In the genomic region with DNA sequence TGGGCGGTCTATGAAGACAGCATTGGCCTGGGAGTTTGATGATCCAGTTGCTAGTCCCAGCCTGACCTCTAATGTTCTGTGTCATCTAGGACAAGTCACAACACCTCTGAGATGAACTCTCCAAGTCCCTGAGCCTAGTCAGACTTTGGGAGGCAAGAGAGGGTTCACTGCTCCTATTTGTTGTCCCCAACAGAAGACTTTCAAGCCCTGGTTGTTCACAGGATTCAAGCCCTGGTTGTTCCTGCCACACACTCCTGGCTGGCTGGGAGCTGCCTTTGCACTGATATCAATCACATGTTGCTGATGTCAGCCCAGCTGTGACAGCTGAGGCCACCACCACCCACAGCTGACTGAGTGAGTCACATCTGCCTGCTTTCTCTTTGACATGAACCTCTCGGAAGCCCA, we compare ENCODE assay signal across 8 cellular contexts.
DNase-seq lines count a peak whose midpoint lies in the region; ATAC-seq and TF ChIP-seq lines count a peak whose summit lies in the region.

No MANE protein-coding gene starts in this region.

- in situ Hi-C loops in KBM-7 (cut with MboI; ENCODE audit: low pct_unique_long_range_greater_than_20kb, low sequenced_read_pairs): no loop called here

- H3K4me3 ChIP-seq in CD4-positive, alpha-beta memory T cell (ENCODE audit: low read length in 2 of 2): no peak overlapping the region
- H3K4me3 ChIP-seq in esophagus (ENCODE audit: low read depth in 1 of 2, low read length in 2 of 2) (no peak overlapping the region), upper lobe of right lung (no peak overlapping the region)

- TF ChIP-seq CTCF in upper lobe of right lung (IDR thresholded peaks at IDR 0.05): no peak

- CTCF ChIA-PET in CD4-positive, alpha-beta memory T cell (lab: Charles Lee; ENCODE audit: partially characterized antibody): no interaction called here
- CTCF ChIA-PET in activated CD4-positive, alpha-beta memory T cell treated with anti-CD3 and anti-CD28 coated beads, Interleukin-2, amount 10 ng/mL, durations not matched to agents 7 days and 5 days (lab: Charles Lee): no interaction called here

- H3K36me3 Mint-ChIP-seq in CD4-positive, alpha-beta memory T cell: no peaks in the 10 kb centered on the region
- no peaks in the 10 kb centered on the region for H3K36me3 Mint-ChIP-seq in activated CD4-positive, alpha-beta memory T cell treated with anti-CD3 and anti-CD28 coated beads, Interleukin-2, amount 10 ng/mL, durations not matched to agents 7 days and 5 days (ENCODE audit: low read depth)

- H3K9me3 Mint-ChIP-seq in CD4-positive, alpha-beta memory T cell: peaks cover 0 to 3% (median 0%) of the 10 kb centered on the region in 8 donors
- no peaks in the 10 kb centered on the region for H3K9me3 Mint-ChIP-seq in activated CD4-positive, alpha-beta memory T cell treated with anti-CD3 and anti-CD28 coated beads, Interleukin-2, amount 10 ng/mL, durations not matched to agents 7 days and 5 days

- peak overlapping the region in 1 of 8 donors; percentile 7 for H3K4me3 Mint-ChIP-seq in CD4-positive, alpha-beta memory T cell
- H3K4me3 Mint-ChIP-seq in activated CD4-positive, alpha-beta memory T cell treated with anti-CD3 and anti-CD28 coated beads, Interleukin-2, amount 10 ng/mL, durations not matched to agents 7 days and 5 days: no peak overlapping the region

- H3K9me3 ChIP-seq in CD4-positive, alpha-beta memory T cell (ENCODE audit: control insufficient read depth in 1 of 2, low read length in 2 of 2): no peaks in the 10 kb centered on the region
- H3K9me3 ChIP-seq in esophagus (ENCODE audit: control insufficient read depth in 2 of 2, insufficient read depth in 1 of 2, low read depth in 1 of 2, low read length in 1 of 2) (no peaks in the 10 kb centered on the region), upper lobe of right lung (no peaks in the 10 kb centered on the region)

- H3K36me3 ChIP-seq in CD4-positive, alpha-beta memory T cell (ENCODE audit: insufficient read depth, low read length): no peaks in the 10 kb centered on the region
- H3K36me3 ChIP-seq in esophagus (ENCODE audit: control insufficient read depth in 2 of 2, insufficient read depth in 2 of 2, low read length in 1 of 2) (no peaks in the 10 kb centered on the region), upper lobe of right lung (no peaks in the 10 kb centered on the region)

- intact Hi-C loops in CD4-positive, alpha-beta memory T cell (cut with micrococcal nuclease): no loop called here
- intact Hi-C loops in posterior vena cava (cut with DNase I): no loop called here
- intact Hi-C loops in upper lobe of right lung (cut with DNase I): no loop called here

- ATAC-seq in GM19467 (IDR thresholded peaks at IDR 0.05; ENCODE audit: unreplicated experiment) (peak; percentile 87), HG03565 (IDR thresholded peaks at IDR 0.05; ENCODE audit: unreplicated experiment) (peak; percentile 99), upper lobe of right lung (peak; percentile 96)

- peaks cover 3 to 10% of the 10 kb centered on the region in 2 donors for H3K27me3 Mint-ChIP-seq in CD4-positive, alpha-beta memory T cell
- peaks cover 13% of the 10 kb centered on the region for H3K27me3 Mint-ChIP-seq in activated CD4-positive, alpha-beta memory T cell treated with anti-CD3 and anti-CD28 coated beads, Interleukin-2, amount 10 ng/mL, durations not matched to agents 7 days and 5 days

- H3K27me3 ChIP-seq in CD4-positive, alpha-beta memory T cell (ENCODE audit: insufficient read depth, low read length): no peaks in the 10 kb centered on the region
- no peaks in the 10 kb centered on the region for H3K27me3 ChIP-seq in esophagus (ENCODE audit: control insufficient read depth in 1 of 2, insufficient read depth in 2 of 2, low read length in 2 of 2)
- no peaks in the 10 kb centered on the region for H3K27me3 ChIP-seq in upper lobe of right lung

- H3K4me1 ChIP-seq in CD4-positive, alpha-beta memory T cell (ENCODE audit: insufficient read depth, low read length): peaks cover 3% of the 10 kb centered on the region
- peaks cover 0 to 7% of the 10 kb centered on the region in 2 donors for H3K4me1 ChIP-seq in esophagus (ENCODE audit: control insufficient read depth in 2 of 2, insufficient read depth in 2 of 2, low read length in 1 of 2)
- H3K4me1 ChIP-seq in upper lobe of right lung: peaks cover 19% of the 10 kb centered on the region

- no peak overlapping the region for H3K27ac ChIP-seq in CD4-positive, alpha-beta memory T cell (ENCODE audit: low read depth, low read length)
- peak overlapping the region; percentile 65 to 87 for H3K27ac ChIP-seq in esophagus (ENCODE audit: low read depth in 2 of 2, low read length in 1 of 2)
- H3K27ac ChIP-seq in upper lobe of right lung: peak overlapping the region; percentile 40

- H3K27ac Mint-ChIP-seq in CD4-positive, alpha-beta memory T cell: peak overlapping the region in 2 of 7 donors; percentile 43 to 72
- no peak overlapping the region for H3K27ac Mint-ChIP-seq in activated CD4-positive, alpha-beta memory T cell treated with anti-CD3 and anti-CD28 coated beads, Interleukin-2, amount 10 ng/mL, durations not matched to agents 7 days and 5 days

- DNase-seq in CD4-positive, alpha-beta memory T cell: peak in 4 of 5 donors; percentile 8 to 70 (median 14)
- peak; percentile 65 for DNase-seq in activated CD4-positive, alpha-beta memory T cell treated with anti-CD3 and anti-CD28 coated beads, Interleukin-2, amount 10 ng/mL, durations not matched to agents 7 days and 5 days
- DNase-seq in posterior vena cava (ENCODE audit: low spot score): peak; percentile 82
- peak; percentile 79 for DNase-seq in upper lobe of right lung
- no peak for DNase-seq in KBM-7

- 50 to 57% methylated on average over 2 of the region's 2 CpGs for whole genome bisulfite sequencing in esophagus, 2 donors

- POLR2A ChIA-PET in CD4-positive, alpha-beta memory T cell (lab: Charles Lee; ENCODE audit: partially characterized antibody): interaction anchor here (1.5 kb wide), 1 partner anchor 253 kb away, joined by 4 read pairs; no protein-coding TSS in a partner anchor
- POLR2A ChIA-PET in activated CD4-positive, alpha-beta memory T cell treated with anti-CD3 and anti-CD28 coated beads, Interleukin-2, amount 10 ng/mL, durations not matched to agents 7 days and 5 days (lab: Charles Lee): no interaction called here

- H3K4me1 Mint-ChIP-seq in CD4-positive, alpha-beta memory T cell: peaks cover 9 to 22% (median 13%) of the 10 kb centered on the region in 4 donors
- H3K4me1 Mint-ChIP-seq in activated CD4-positive, alpha-beta memory T cell treated with anti-CD3 and anti-CD28 coated beads, Interleukin-2, amount 10 ng/mL, durations not matched to agents 7 days and 5 days: peaks cover 7% of the 10 kb centered on the region
